Comparison of ENCODE assay signal across 8 cellular contexts in the genomic region with DNA sequence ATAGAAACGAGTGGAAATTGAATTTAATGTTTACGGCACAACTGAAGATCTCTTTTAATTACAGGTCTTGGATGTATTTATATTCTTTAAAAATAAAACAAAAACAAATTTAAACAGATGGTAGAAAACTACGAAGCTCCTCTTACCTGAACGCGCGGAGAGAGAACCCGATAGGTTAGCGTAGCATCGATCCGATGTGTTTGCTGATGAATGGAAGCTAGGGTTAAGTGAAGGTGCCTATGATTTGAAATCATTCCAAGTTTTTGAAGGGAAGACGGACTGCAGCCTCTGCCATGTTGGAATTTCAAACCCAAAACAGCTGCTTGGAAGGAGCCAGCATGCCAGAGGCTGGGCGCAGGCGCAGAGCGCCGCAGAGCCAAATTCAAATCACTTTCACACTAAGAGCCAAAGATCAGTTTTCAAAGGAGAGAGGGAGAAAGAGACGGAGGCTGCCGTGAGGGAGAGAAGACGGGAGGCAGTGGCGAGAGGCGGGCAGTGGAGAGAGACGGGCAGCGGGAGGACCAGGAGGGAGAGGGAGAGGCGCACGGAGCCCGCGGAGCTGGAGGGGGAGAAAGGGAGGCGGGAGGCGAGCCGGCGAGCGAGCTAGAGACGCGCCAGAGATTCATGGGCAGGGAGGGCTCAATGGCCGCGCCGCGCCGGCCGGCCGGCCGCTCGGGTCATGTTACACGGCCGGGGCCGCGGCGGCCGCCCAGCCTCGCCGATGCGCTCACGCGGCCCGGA. TPM values are rescaled to one million over a fixed set of nuclear protein-coding genes. Genes with fewer than 3 reads are reported as not detected.
DNase-seq lines count a peak whose midpoint lies in the region; TF ChIP-seq lines count a peak whose summit lies in the region.

A gene with protein sequence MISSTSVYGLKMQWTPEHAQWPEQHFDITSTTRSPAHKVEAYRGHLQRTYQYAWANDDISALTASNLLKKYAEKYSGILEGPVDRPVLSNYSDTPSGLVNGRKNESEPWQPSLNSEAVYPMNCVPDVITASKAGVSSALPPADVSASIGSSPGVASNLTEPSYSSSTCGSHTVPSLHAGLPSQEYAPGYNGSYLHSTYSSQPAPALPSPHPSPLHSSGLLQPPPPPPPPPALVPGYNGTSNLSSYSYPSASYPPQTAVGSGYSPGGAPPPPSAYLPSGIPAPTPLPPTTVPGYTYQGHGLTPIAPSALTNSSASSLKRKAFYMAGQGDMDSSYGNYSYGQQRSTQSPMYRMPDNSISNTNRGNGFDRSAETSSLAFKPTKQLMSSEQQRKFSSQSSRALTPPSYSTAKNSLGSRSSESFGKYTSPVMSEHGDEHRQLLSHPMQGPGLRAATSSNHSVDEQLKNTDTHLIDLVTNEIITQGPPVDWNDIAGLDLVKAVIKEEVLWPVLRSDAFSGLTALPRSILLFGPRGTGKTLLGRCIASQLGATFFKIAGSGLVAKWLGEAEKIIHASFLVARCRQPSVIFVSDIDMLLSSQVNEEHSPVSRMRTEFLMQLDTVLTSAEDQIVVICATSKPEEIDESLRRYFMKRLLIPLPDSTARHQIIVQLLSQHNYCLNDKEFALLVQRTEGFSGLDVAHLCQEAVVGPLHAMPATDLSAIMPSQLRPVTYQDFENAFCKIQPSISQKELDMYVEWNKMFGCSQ (minus strand): TSS at position 317 of the 741 bp plus-strand sequence. CDS start 1,081 bp downstream, outside the sequence.

- no peaks in the 10 kb centered on the region for H3K9me3 Mint-ChIP-seq in Calu3 (ENCODE audit: low read depth, unreplicated experiment)
- H3K9me3 Mint-ChIP-seq in activated naive CD8-positive, alpha-beta T cell treated with anti-CD3 and anti-CD28 coated beads for 36 hours: no peaks in the 10 kb centered on the region
- peaks cover 10 to 23% (median 15%) of the 10 kb centered on the region in 5 donors for H3K9me3 Mint-ChIP-seq in CD8-positive, alpha-beta memory T cell

- H3K9ac ChIP-seq in neuronal stem cell (ENCODE audit: low read depth, low read length, poor library complexity): peak within 1 kb of the TSS; percentile 94

- no CpG with 5 or more reads among the region's 54 CpGs for WGBS in neuronal stem cell (ENCODE audit: extremely low coverage in 2 of 2, insufficient read length in 2 of 2, insufficient replicate concordance in 1 of 2), 2 donors

- TF ChIP-seq CTCF in Calu3 (IDR thresholded peaks at IDR 0.05; ENCODE audit: unreplicated experiment): no peak

- H3K4me1 ChIP-seq in neuronal stem cell (ENCODE audit: control insufficient read depth in 2 of 2, insufficient read depth in 1 of 2, low read depth in 1 of 2, low read length in 2 of 2): peaks cover 1 to 18% of the 10 kb centered on the region in 2 donors
- H3K4me1 ChIP-seq in CD8-positive, alpha-beta memory T cell (ENCODE audit: insufficient read depth, low read length): no peaks in the 10 kb centered on the region

- CTCF ChIA-PET in Calu3 (lab: Charles Lee): interaction anchor here (0.5 to 1.1 kb wide), 4 partner anchors 68 to 553 kb away, joined by 3 to 6 read pairs (median 4); no protein-coding TSS in a partner anchor
- CTCF ChIA-PET in CD8-positive, alpha-beta memory T cell (lab: Charles Lee): no interaction called here

- peak within 1 kb of the TSS; percentile 71 for H3K14ac ChIP-seq in neuronal stem cell (ENCODE audit: low read length)

- H2BK120ac ChIP-seq in neuronal stem cell (ENCODE audit: low read depth, low read length): peak within 1 kb of the TSS; percentile 100

- H3K27ac Mint-ChIP-seq in Calu3 (ENCODE audit: unreplicated experiment): peak within 1 kb of the TSS; percentile 94
- no peak within 1 kb of the TSS for H3K27ac Mint-ChIP-seq in activated naive CD8-positive, alpha-beta T cell treated with anti-CD3 and anti-CD28 coated beads for 36 hours
- H3K27ac Mint-ChIP-seq in CD8-positive, alpha-beta memory T cell: no peak within 1 kb of the TSS

- no peaks in the 10 kb centered on the region for H3K79me1 ChIP-seq in neuronal stem cell (ENCODE audit: low read depth, low read length)

- peaks cover 42% of the 10 kb centered on the region for H3K36me3 Mint-ChIP-seq in Calu3 (ENCODE audit: insufficient read depth, unreplicated experiment)
- H3K36me3 Mint-ChIP-seq in activated naive CD8-positive, alpha-beta T cell treated with anti-CD3 and anti-CD28 coated beads for 36 hours: peaks cover 1% of the 10 kb centered on the region
- H3K36me3 Mint-ChIP-seq in CD8-positive, alpha-beta memory T cell: peaks cover 0 to 2% (median 0%) of the 10 kb centered on the region in 3 donors

- H2AFZ ChIP-seq in neuronal stem cell (ENCODE audit: low read length): peak within 1 kb of the TSS; percentile 62

- H2BK15ac ChIP-seq in neuronal stem cell (ENCODE audit: low read length): peak within 1 kb of the TSS; percentile 85

- H2AK5ac ChIP-seq in neuronal stem cell (ENCODE audit: low read depth, low read length): peak within 1 kb of the TSS; percentile 100

- H3K4ac ChIP-seq in neuronal stem cell (ENCODE audit: low read length): peak within 1 kb of the TSS; percentile 89

- peak within 1 kb of the TSS; percentile 90 for H2BK12ac ChIP-seq in neuronal stem cell (ENCODE audit: low read length)

- peak within 1 kb of the TSS; percentile 77 for H3K4me2 ChIP-seq in neuronal stem cell (ENCODE audit: insufficient read depth, low read length, poor library complexity, severe bottlenecking)

- peak within 1 kb of the TSS; percentile 85 for H3K23ac ChIP-seq in neuronal stem cell (ENCODE audit: low read depth, low read length, poor library complexity)

- peak within 1 kb of the TSS; percentile 87 for H3K4me3 Mint-ChIP-seq in Calu3 (ENCODE audit: low read depth, unreplicated experiment)
- H3K4me3 Mint-ChIP-seq in activated naive CD8-positive, alpha-beta T cell treated with anti-CD3 and anti-CD28 coated beads for 36 hours: peak within 1 kb of the TSS; percentile 8
- no peak within 1 kb of the TSS for H3K4me3 Mint-ChIP-seq in CD8-positive, alpha-beta memory T cell

- BruUV-seq in Calu3 (replicated peaks; lab: Mats Ljungman, UMichigan): no TSS peak

- H4K8ac ChIP-seq in neuronal stem cell (ENCODE audit: low read depth, low read length): no peak within 1 kb of the TSS

- no peaks in the 10 kb centered on the region for H3K27me3 Mint-ChIP-seq in Calu3 (ENCODE audit: unreplicated experiment)
- peaks cover 43% of the 10 kb centered on the region for H3K27me3 Mint-ChIP-seq in activated naive CD8-positive, alpha-beta T cell treated with anti-CD3 and anti-CD28 coated beads for 36 hours
- H3K27me3 Mint-ChIP-seq in CD8-positive, alpha-beta memory T cell: peaks cover 16 to 17% of the 10 kb centered on the region in 2 donors

- H3K18ac ChIP-seq in neuronal stem cell (ENCODE audit: low read length): peak within 1 kb of the TSS; percentile 100

- intact Hi-C loops in Calu3 (cut with micrococcal nuclease; ENCODE audit: unreplicated experiment): loop anchor here (1.0 to 10.0 kb wide), 3 partner anchors 42 to 541 kb away; no protein-coding TSS in a partner anchor

- peak within 1 kb of the TSS; percentile 67 to 92 for H3K4me3 ChIP-seq in neuronal stem cell (ENCODE audit: low read length in 2 of 2)
- H3K4me3 ChIP-seq in CD8-positive, alpha-beta memory T cell (ENCODE audit: low read length): no peak within 1 kb of the TSS

- H3K4me1 Mint-ChIP-seq in Calu3 (ENCODE audit: low read depth, unreplicated experiment): peaks cover 16% of the 10 kb centered on the region
- H3K4me1 Mint-ChIP-seq in activated naive CD8-positive, alpha-beta T cell treated with anti-CD3 and anti-CD28 coated beads for 36 hours: peaks cover 2% of the 10 kb centered on the region
- peaks cover 0 to 11% (median 0%) of the 10 kb centered on the region in 3 donors for H3K4me1 Mint-ChIP-seq in CD8-positive, alpha-beta memory T cell

- POLR2A ChIA-PET in CD8-positive, alpha-beta memory T cell (lab: Charles Lee): no interaction called here

- H4K91ac ChIP-seq in neuronal stem cell (ENCODE audit: low read depth, low read length, poor library complexity): no peak within 1 kb of the TSS

- no peaks in the 10 kb centered on the region for H3K27me3 ChIP-seq in neuronal stem cell (ENCODE audit: control insufficient read depth in 3 of 3, insufficient read depth in 3 of 3, low read depth in 1 of 3, low read length in 3 of 3)
- H3K27me3 ChIP-seq in CD8-positive, alpha-beta memory T cell (ENCODE audit: insufficient read depth, low read length, poor library complexity, severe bottlenecking): no peaks in the 10 kb centered on the region

- H3K9me3 ChIP-seq in neuronal stem cell (replicated peaks in 1 of 2; ENCODE audit: control insufficient read depth in 2 of 2, insufficient read depth in 1 of 2, low read depth in 1 of 2, low read length in 2 of 2): no peaks in the 10 kb centered on the region
- H3K9me3 ChIP-seq in CD8-positive, alpha-beta memory T cell (ENCODE audit: low read length): no peaks in the 10 kb centered on the region

- DNase-seq in Calu3: peak; percentile 65
- peak; percentile 47 for DNase-seq in NCI-H1092 (lab: John Stamatoyannopoulos, UW)
- peak; percentile 8 for DNase-seq in activated naive CD8-positive, alpha-beta T cell treated with anti-CD3 and anti-CD28 coated beads for 36 hours
- peak; percentile 90 for DNase-seq in glomerular visceral epithelial cell (ENCODE audit: extremely low spot score)
- DNase-seq in neuronal stem cell (ENCODE audit: low spot score): peak; percentile 88
- DNase-seq in AML-193 (lab: John Stamatoyannopoulos, UW): no peak
- no peak for DNase-seq in CD8-positive, alpha-beta memory T cell
- no peak for DNase-seq in NOMO-1 treated with DMSO at 0.1 percent for 48 hours (lab: John Stamatoyannopoulos, UW; ENCODE audit: unreplicated experiment)

- no peaks in the 10 kb centered on the region for H3K36me3 ChIP-seq in neuronal stem cell (replicated peaks in 1 of 2; ENCODE audit: control insufficient read depth in 2 of 2, insufficient read depth in 2 of 2, low read length in 2 of 2)
- no peaks in the 10 kb centered on the region for H3K36me3 ChIP-seq in CD8-positive, alpha-beta memory T cell (ENCODE audit: insufficient read depth, low read length)

- peak within 1 kb of the TSS; percentile 99 for H2BK5ac ChIP-seq in neuronal stem cell (ENCODE audit: low read length)

- peak within 1 kb of the TSS; percentile 99 for H3K27ac ChIP-seq in neuronal stem cell (replicated peaks; ENCODE audit: low read length)
- H3K27ac ChIP-seq in CD8-positive, alpha-beta memory T cell (ENCODE audit: low read depth, low read length): no peak within 1 kb of the TSS

RNA-seq across cellular contexts. Expression of the gene that starts here (rescaled TPM):
- total RNA-seq in Calu3 (2022): 8.4 and 9.1 TPM in 2 replicates
- total RNA-seq in activated naive CD8-positive, alpha-beta T cell treated with anti-CD3 and anti-CD28 coated beads for 36 hours: not detected
- polyA plus RNA-seq in neuronal stem cell (2013, experiment 1 of 2): 31.0 TPM
- polyA plus RNA-seq in neuronal stem cell (2013, experiment 2 of 2): 31.9 TPM
- not detected for total RNA-seq in CD8-positive, alpha-beta memory T cell
- not detected for polyA plus RNA-seq in CD8-positive, alpha-beta memory T cell

Comparison
In these comparisons a context has a peak if more than half of its experiments do, and no peak if none do; other contexts are left out.
1. Peak in DNase-seq in activated naive CD8-positive, alpha-beta T cell treated with anti-CD3 and anti-CD28 coated beads for 36 hours; RNA of the gene not detected or under 1 TPM.
2. DNase-seq: peak in Calu3 (single experiment), NCI-H1092 (single experiment), glomerular visceral epithelial cell (single experiment) and neuronal stem cell (single experiment); none in AML-193 (0 of 2), CD8-positive, alpha-beta memory T cell (0 of 5) and NOMO-1 treated with DMSO at 0.1 percent for 48 hours (single experiment).
3. H3K4me3 Mint-ChIP-seq: peak in Calu3 (single experiment) and activated naive CD8-positive, alpha-beta T cell treated with anti-CD3 and anti-CD28 coated beads for 36 hours (single experiment); none in CD8-positive, alpha-beta memory T cell (0 of 7).